Comparison of ENCODE assay signal across 19 cellular contexts in the genomic region with DNA sequence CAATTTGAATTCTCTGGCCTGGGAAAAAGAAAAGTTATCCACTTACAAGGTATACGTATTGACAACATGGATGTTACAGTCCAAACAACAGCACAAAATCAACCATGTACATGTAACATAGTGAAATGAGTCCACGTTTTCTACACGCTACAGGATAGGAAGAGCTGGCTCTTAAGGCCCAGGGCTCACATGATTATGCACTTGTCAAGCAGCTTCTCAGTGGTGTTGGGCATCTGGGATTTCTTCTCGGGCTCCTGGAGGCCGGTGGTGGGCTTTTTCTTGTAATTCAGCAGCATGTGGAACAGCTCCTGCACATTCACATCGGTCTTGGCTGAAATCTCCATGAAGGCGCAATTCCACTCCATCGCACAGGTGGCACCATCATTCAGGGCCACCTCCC. TPM values are rescaled to one million over a fixed set of nuclear protein-coding genes. Genes with fewer than 3 reads are reported as not detected.
A peak's percentile ranks its signal among the peaks of the same experiment; 100 is the strongest.
DNase-seq lines count a peak whose midpoint lies in the region; ATAC-seq, FAIRE-seq and TF ChIP-seq lines count a peak whose summit lies in the region.
"Had no signal": no experiment of that assay in that cellular context is flagged by ENCODE, and none has a peak within 500 bp of the region (broad histone marks: within the 10 kb centered on the region; RNA-seq: fewer than 3 reads in every experiment).

No MANE protein-coding gene starts in this region.

- H3K9ac ChIP-seq in astrocyte (ENCODE audit: low read length), result no peak overlapping the region
- H3K9ac ChIP-seq: BLaER1 treated with 17β-estradiol and CSF1 and Interleukin-3, amounts not matched to agents 10 nM and 100 nM had no signal

- no peaks in the 10 kb centered on the region for H4K20me1 ChIP-seq in astrocyte (ENCODE audit: insufficient read depth, low read length)
- H4K20me1 ChIP-seq: BLaER1 treated with 17β-estradiol and CSF1 and Interleukin-3, amounts not matched to agents 10 nM and 100 nM had no signal

- H3K9me3 ChIP-seq in astrocyte (ENCODE audit: insufficient read depth, low read depth, low read length) (no peaks in the 10 kb centered on the region), heart right ventricle (peaks cover 0 to 3% (median 0%) of the 10 kb centered on the region in 11 donors)

- H3K36me3 Mint-ChIP-seq in astrocyte (ENCODE audit: low read depth, unreplicated experiment) (no peaks in the 10 kb centered on the region), glutamatergic neuron (ENCODE audit: unreplicated experiment) (no peaks in the 10 kb centered on the region)
- H3K36me3 Mint-ChIP-seq: CD4-positive, CD25-positive, alpha-beta regulatory T cell had no signal

- ATAC-seq in heart right ventricle (no peak), HG03432 (IDR thresholded peaks at IDR 0.05; ENCODE audit: unreplicated experiment) (no peak)

- no peak for FAIRE-seq in astrocyte (lab: Jason Lieb, UNC)
- FAIRE-seq: GM12892, GM19239, HTR-8/SVneo had no signal

- no peak overlapping the region for H3K4me3 Mint-ChIP-seq in astrocyte (ENCODE audit: unreplicated experiment)
- no peak overlapping the region for H3K4me3 Mint-ChIP-seq in glutamatergic neuron (ENCODE audit: unreplicated experiment)
- H3K4me3 Mint-ChIP-seq: CD4-positive, CD25-positive, alpha-beta regulatory T cell had no signal

- H3K9me3 Mint-ChIP-seq in astrocyte (ENCODE audit: unreplicated experiment), result no peaks in the 10 kb centered on the region
- no peaks in the 10 kb centered on the region for H3K9me3 Mint-ChIP-seq in glutamatergic neuron (ENCODE audit: unreplicated experiment)
- H3K9me3 Mint-ChIP-seq: H9 had no signal

- H3K4me1 Mint-ChIP-seq in astrocyte (ENCODE audit: low read depth, unreplicated experiment), result no peaks in the 10 kb centered on the region
- H3K4me1 Mint-ChIP-seq in glutamatergic neuron (ENCODE audit: low read depth, unreplicated experiment), result no peaks in the 10 kb centered on the region

- no peak overlapping the region for H2AFZ ChIP-seq in astrocyte (ENCODE audit: low read depth, low read length)

- H3K27me3 ChIP-seq in astrocyte (ENCODE audit: insufficient read depth, low read length), result no peaks in the 10 kb centered on the region
- peaks cover 0 to 30% (median 0%) of the 10 kb centered on the region in 7 donors for H3K27me3 ChIP-seq in heart right ventricle
- H3K27me3 ChIP-seq: BLaER1 treated with 17β-estradiol and CSF1 and Interleukin-3, amounts not matched to agents 10 nM and 100 nM had no signal

- H3K27ac Mint-ChIP-seq in astrocyte (ENCODE audit: unreplicated experiment) (no peak overlapping the region), glutamatergic neuron (ENCODE audit: unreplicated experiment) (no peak overlapping the region)
- H3K27ac Mint-ChIP-seq: CD4-positive, CD25-positive, alpha-beta regulatory T cell; H9 had no signal

- no peak overlapping the region for H3K27ac ChIP-seq in astrocyte (ENCODE audit: low read depth, low read length)
- no peak overlapping the region for H3K27ac ChIP-seq in heart right ventricle
- H3K27ac ChIP-seq: BLaER1 treated with 17β-estradiol and CSF1 and Interleukin-3, amounts not matched to agents 10 nM and 100 nM had no signal

- intact Hi-C loops in heart right ventricle (cut with DNase I), result no loop called here

- no peaks in the 10 kb centered on the region for H3K79me2 ChIP-seq in astrocyte (ENCODE audit: insufficient read depth, low read length)

- peak overlapping the region; percentile 31 for H3K4me3 ChIP-seq in Jurkat, Clone E6-1 (ENCODE audit: low read length)
- H3K4me3 ChIP-seq in astrocyte (ENCODE audit: insufficient read depth, low read depth, low read length) (no peak overlapping the region), heart right ventricle (no peak overlapping the region)
- H3K4me3 ChIP-seq: BLaER1 treated with 17β-estradiol and CSF1 and Interleukin-3, amounts not matched to agents 10 nM and 100 nM had no signal

- WGBS in heart right ventricle, 2 donors, result 88 to 91% methylated on average over 8 of the region's 8 CpGs

- DNase-seq in D341Med (ENCODE audit: low spot score) (peak; percentile 43), astrocyte (ENCODE audit: low read depth) (no peak), left kidney (ENCODE audit: low read depth, low spot score) (peak; percentile 15), DMS 273 treated with DMSO at 0.1 percent for 48 hours (lab: John Stamatoyannopoulos, UW) (no peak), heart right ventricle (no peak), glutamatergic neuron (no peak)
- no peak for DNase-seq in Jurkat, Clone E6-1 (ENCODE audit: low read depth, low spot score)
- DNase-seq: 8988T; CD4-positive, CD25-positive, alpha-beta regulatory T cell; DMS153; DND-41; GDM1; H9; KG1 had no signal

- H3K4me1 ChIP-seq in astrocyte (ENCODE audit: insufficient read depth, low read length) (no peaks in the 10 kb centered on the region), heart right ventricle (no peaks in the 10 kb centered on the region)
- H3K4me1 ChIP-seq: BLaER1 treated with 17β-estradiol and CSF1 and Interleukin-3, amounts not matched to agents 10 nM and 100 nM had no signal

- peaks cover 10% of the 10 kb centered on the region for H3K27me3 Mint-ChIP-seq in astrocyte (ENCODE audit: low read depth, unreplicated experiment)
- peaks cover 2% of the 10 kb centered on the region for H3K27me3 Mint-ChIP-seq in glutamatergic neuron (ENCODE audit: unreplicated experiment)

- H3K36me3 ChIP-seq in astrocyte (ENCODE audit: insufficient read depth, low read length) (no peaks in the 10 kb centered on the region), heart right ventricle (no peaks in the 10 kb centered on the region)
- H3K36me3 ChIP-seq: BLaER1 treated with 17β-estradiol and CSF1 and Interleukin-3, amounts not matched to agents 10 nM and 100 nM had no signal

- H3K4me2 ChIP-seq in astrocyte (ENCODE audit: low read length), result peak overlapping the region; percentile 65
- H3K4me2 ChIP-seq: BLaER1 treated with 17β-estradiol and CSF1 and Interleukin-3, amounts not matched to agents 10 nM and 100 nM had no signal

- TF ChIP-seq CTCF in astrocyte (IDR thresholded peaks at IDR 0.05; ENCODE audit: insufficient read depth, low read depth, low read length), result no peak
- no peak for TF ChIP-seq CTCF in heart right ventricle (IDR thresholded peaks at IDR 0.05)
- no peak for TF ChIP-seq CTCF in glutamatergic neuron (IDR thresholded peaks at IDR 0.05; ENCODE audit: partially characterized antibody, unreplicated experiment)

RNA-seq across cellular contexts. Expression of a gene that starts 4.0 kb away (rescaled TPM):
- polyA plus RNA-seq in Jurkat, Clone E6-1 (2012; ENCODE audit: insufficient read depth, insufficient read length), result not detected
- total RNA-seq in astrocyte (0.52 and 1.3 TPM in 2 replicates), heart right ventricle (10 to 100 TPM in 9 of 10 donors, 1 to 10 TPM in 1; 4.9 to 52.7 (median 14.7) TPM), glutamatergic neuron (ENCODE audit: unreplicated experiment) (not detected)
- polyA plus RNA-seq in heart right ventricle, result 10 to 100 TPM in 1 of 2 donors, 1 to 10 TPM in 1; 7.1 to 23.7 TPM
- total RNA-seq: CD4-positive, CD25-positive, alpha-beta regulatory T cell; H9 had no signal

Comparison
In these comparisons a context has a peak if more than half of its experiments do, and no peak if none do; other contexts are left out.
1. DNase-seq: peak in D341Med (single experiment) and left kidney (single experiment); none in Jurkat, Clone E6-1 (single experiment), astrocyte (single experiment), DMS 273 treated with DMSO at 0.1 percent for 48 hours (single experiment), heart right ventricle (0 of 2) and glutamatergic neuron (single experiment).